8 cellular contexts compared by ENCODE assay signal in the genomic region with DNA sequence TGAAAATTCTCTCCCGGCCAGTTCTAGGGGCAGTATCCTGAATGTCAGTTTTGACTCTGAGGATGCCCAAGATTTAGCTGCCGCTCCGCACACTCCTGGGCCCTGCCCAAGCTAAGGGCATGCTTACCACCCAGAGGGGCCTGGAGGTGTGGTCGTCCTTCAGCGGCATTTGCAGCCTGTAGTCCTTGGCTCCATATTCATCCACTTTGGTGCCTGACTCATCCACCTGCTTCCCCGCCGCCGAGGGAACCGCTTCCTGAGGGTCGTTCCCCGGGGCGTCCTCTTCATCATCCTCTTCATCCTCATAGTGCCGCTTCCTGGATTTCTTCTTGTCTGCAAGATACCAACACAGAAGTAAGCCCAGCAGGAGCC. TPM values are rescaled to one million over a fixed set of nuclear protein-coding genes. Genes with fewer than 3 reads are reported as not detected.
DNase-seq lines count a peak whose midpoint lies in the region; ATAC-seq and TF ChIP-seq lines count a peak whose summit lies in the region.

No MANE protein-coding gene starts in this region.

- no peak for TF ChIP-seq POLR2A in erythroblast (IDR thresholded peaks at IDR 0.05; ENCODE audit: low read length)

- H3K27ac Mint-ChIP-seq in activated naive CD8-positive, alpha-beta T cell treated with anti-CD3 and anti-CD28 coated beads for 36 hours = peak overlapping the region; percentile 99
- H3K27ac Mint-ChIP-seq in stimulated activated effector memory CD8-positive, alpha-beta T cell treated with anti-CD3 and anti-CD28 coated beads, Interleukin-12 subunit alpha, Interleukin-12 subunit beta, amount 100 ng/mL, for 72 hours = peak overlapping the region; percentile 98

- H3K4me2 ChIP-seq in DND-41 (ENCODE audit: insufficient read depth, low read length) = peak overlapping the region; percentile 90

- H3K4me1 ChIP-seq in DND-41 (ENCODE audit: insufficient read depth, low read length) = peaks cover 25% of the 10 kb centered on the region
- H3K4me1 ChIP-seq in iPS-15b (ENCODE audit: control insufficient read depth, insufficient read depth, low read length) = peaks cover 2% of the 10 kb centered on the region

- peaks cover 35% of the 10 kb centered on the region for H3K36me3 Mint-ChIP-seq in activated naive CD8-positive, alpha-beta T cell treated with anti-CD3 and anti-CD28 coated beads for 36 hours
- H3K36me3 Mint-ChIP-seq in stimulated activated effector memory CD8-positive, alpha-beta T cell treated with anti-CD3 and anti-CD28 coated beads, Interleukin-12 subunit alpha, Interleukin-12 subunit beta, amount 100 ng/mL, for 72 hours = peaks cover 57% of the 10 kb centered on the region

- H3K4me1 Mint-ChIP-seq in activated naive CD8-positive, alpha-beta T cell treated with anti-CD3 and anti-CD28 coated beads for 36 hours = peaks cover 21% of the 10 kb centered on the region
- H3K4me1 Mint-ChIP-seq in stimulated activated effector memory CD8-positive, alpha-beta T cell treated with anti-CD3 and anti-CD28 coated beads, Interleukin-12 subunit alpha, Interleukin-12 subunit beta, amount 100 ng/mL, for 72 hours = peaks cover 37% of the 10 kb centered on the region

- H3K9ac ChIP-seq in DND-41 (ENCODE audit: low read depth, low read length) = peak overlapping the region; percentile 88
- H3K9ac ChIP-seq in iPS-15b (ENCODE audit: low read depth, low read length) = peak overlapping the region; percentile 92

- H3K4me3 ChIP-seq in DND-41 (ENCODE audit: low read depth in 1 of 2, low read length in 2 of 2) = peak overlapping the region; percentile 87 to 88
- peak overlapping the region; percentile 91 for H3K4me3 ChIP-seq in iPS-15b (ENCODE audit: low read depth, low read length)

- peaks cover 50% of the 10 kb centered on the region for H3K36me3 ChIP-seq in DND-41 (ENCODE audit: insufficient read depth, low read length)
- peaks cover 29% of the 10 kb centered on the region for H3K36me3 ChIP-seq in iPS-15b (ENCODE audit: control insufficient read depth, insufficient read depth, low read length)

- no peaks in the 10 kb centered on the region for H3K27me3 ChIP-seq in DND-41 (ENCODE audit: insufficient read depth, low read length, poor library complexity)
- no peaks in the 10 kb centered on the region for H3K27me3 ChIP-seq in iPS-15b (ENCODE audit: control insufficient read depth, insufficient read depth, low read length)

- peak overlapping the region; percentile 100 for H3K4me3 Mint-ChIP-seq in activated naive CD8-positive, alpha-beta T cell treated with anti-CD3 and anti-CD28 coated beads for 36 hours
- H3K4me3 Mint-ChIP-seq in stimulated activated effector memory CD8-positive, alpha-beta T cell treated with anti-CD3 and anti-CD28 coated beads, Interleukin-12 subunit alpha, Interleukin-12 subunit beta, amount 100 ng/mL, for 72 hours = peak overlapping the region; percentile 97

- H4K20me1 ChIP-seq in DND-41 (ENCODE audit: insufficient read depth, low read length) = no peaks in the 10 kb centered on the region

- H3K9me3 ChIP-seq in DND-41 (ENCODE audit: insufficient read depth, low read length, severe bottlenecking) (no peaks in the 10 kb centered on the region), iPS-15b (ENCODE audit: control insufficient read depth, insufficient read depth, low read length) (no peaks in the 10 kb centered on the region)

- H3K27ac ChIP-seq in DND-41 (ENCODE audit: low read length) = peak overlapping the region; percentile 85

- no peak for TF ChIP-seq CTCF in DND-41 (IDR thresholded peaks at IDR 0.05; ENCODE audit: borderline replicate concordance, extremely low read depth, low read length, poor library complexity, severe bottlenecking)

- no peaks in the 10 kb centered on the region for H3K27me3 Mint-ChIP-seq in activated naive CD8-positive, alpha-beta T cell treated with anti-CD3 and anti-CD28 coated beads for 36 hours

- H2AFZ ChIP-seq in DND-41 (ENCODE audit: low read depth, low read length) = peak overlapping the region; percentile 88

- DNase-seq in DND-41 (peak; percentile 30), HK-2 (ENCODE audit: unreplicated experiment) (peak; percentile 27), epidermal melanocyte (ENCODE audit: insufficient read length, low spot score) (no peak), erythroblast (lab: John Stamatoyannopoulos, UW) (no peak)
- DNase-seq in activated naive CD8-positive, alpha-beta T cell treated with anti-CD3 and anti-CD28 coated beads for 36 hours = peak; percentile 8
- DNase-seq in stimulated activated effector memory CD8-positive, alpha-beta T cell treated with anti-CD3 and anti-CD28 coated beads, Interleukin-12 subunit alpha, Interleukin-12 subunit beta, amount 100 ng/mL, for 72 hours (ENCODE audit: low spot score in 2 of 2) = no peak

- peaks cover 35% of the 10 kb centered on the region for H3K79me2 ChIP-seq in DND-41 (ENCODE audit: insufficient read depth, low read length)

- H3K9me3 Mint-ChIP-seq in activated naive CD8-positive, alpha-beta T cell treated with anti-CD3 and anti-CD28 coated beads for 36 hours = no peaks in the 10 kb centered on the region
- H3K9me3 Mint-ChIP-seq in stimulated activated effector memory CD8-positive, alpha-beta T cell treated with anti-CD3 and anti-CD28 coated beads, Interleukin-12 subunit alpha, Interleukin-12 subunit beta, amount 100 ng/mL, for 72 hours = no peaks in the 10 kb centered on the region

- ATAC-seq in DND-41 (ENCODE audit: insufficient read depth, low read depth) (peak; percentile 8; the same call in 2 of the 3 replicates), GM18520 (IDR thresholded peaks at IDR 0.05; ENCODE audit: unreplicated experiment) (no peak)
- ATAC-seq in stimulated activated effector memory CD8-positive, alpha-beta T cell treated with anti-CD3 and anti-CD28 coated beads, Interleukin-12 subunit alpha, Interleukin-12 subunit beta, amount 100 ng/mL, for 72 hours = peak; percentile 35

RNA-seq across cellular contexts. Expression of gene ERCC3, which starts 0.6 kb away (rescaled TPM):
- total RNA-seq in activated naive CD8-positive, alpha-beta T cell treated with anti-CD3 and anti-CD28 coated beads for 36 hours = 10 to 100 TPM; 51.7 to 53.2 TPM

Comparison
In these comparisons a context has a peak if more than half of its experiments do, and no peak if none do; other contexts are left out.
1. DNase-seq: peak in DND-41 (single experiment), HK-2 (single experiment) and activated naive CD8-positive, alpha-beta T cell treated with anti-CD3 and anti-CD28 coated beads for 36 hours (single experiment); none in stimulated activated effector memory CD8-positive, alpha-beta T cell treated with anti-CD3 and anti-CD28 coated beads, Interleukin-12 subunit alpha, Interleukin-12 subunit beta, amount 100 ng/mL, for 72 hours (0 of 2), epidermal melanocyte (single experiment) and erythroblast (0 of 2).